In genomic region chr2:193409951-193410350, GRCh38 we compare ENCODE assay signal across 23 cellular contexts.
A peak's percentile ranks its signal among the peaks of the same experiment; 100 is the strongest.
DNase-seq lines count a peak whose midpoint lies in the region; TF ChIP-seq lines count a peak whose summit lies in the region.
"Had no signal": no experiment of that assay in that cellular context is flagged by ENCODE, and none has a peak within 500 bp of the region (broad histone marks: within the 10 kb centered on the region; RNA-seq: fewer than 3 reads in every experiment).

No MANE protein-coding gene starts in this region.

- H3K4me3 ChIP-seq in WERI-Rb-1 (ENCODE audit: low read depth, low read length) (no peak overlapping the region), fibroblast of pulmonary artery (replicated peaks; ENCODE audit: low read depth, low read length) (no peak overlapping the region), uterus (no peak overlapping the region), vagina (no peak overlapping the region)
- H3K4me3 ChIP-seq: HAP-1 had no signal

- H3K4me1 ChIP-seq in uterus (no peaks in the 10 kb centered on the region), vagina (no peaks in the 10 kb centered on the region)
- H3K4me1 ChIP-seq: HAP-1 had no signal

- no peaks in the 10 kb centered on the region for H3K9me3 ChIP-seq in WERI-Rb-1 (ENCODE audit: severe bottlenecking)
- H3K9me3 ChIP-seq in uterus, result no peaks in the 10 kb centered on the region
- H3K9me3 ChIP-seq in vagina, result no peaks in the 10 kb centered on the region
- H3K9me3 ChIP-seq: HAP-1, SK-N-SH had no signal

- H3K27ac ChIP-seq in WERI-Rb-1, result no peak overlapping the region; the same call in 1 of the 2 replicates
- H3K27ac ChIP-seq in uterus, result no peak overlapping the region
- no peak overlapping the region for H3K27ac ChIP-seq in vagina
- H3K27ac ChIP-seq: C4-2B had no signal

- TF ChIP-seq POLR2A in uterus (IDR thresholded peaks at IDR 0.05), result no peak
- no peak for TF ChIP-seq POLR2A in vagina (IDR thresholded peaks at IDR 0.05)

- peak; percentile 1 for DNase-seq in NCI-H226
- DNase-seq in WERI-Rb-1, result peak; percentile 49
- peak; percentile 4 for DNase-seq in fibroblast of pulmonary artery (ENCODE audit: low read depth)
- peak; percentile 72 for DNase-seq in renal cortical epithelial cell (ENCODE audit: low read depth)
- no peak for DNase-seq in uterus
- DNase-seq in vagina (ENCODE audit: extremely low spot score in 2 of 2), result no peak
- DNase-seq in A172 (ENCODE audit: low spot score), result no peak
- no peak for DNase-seq in activated effector memory CD4-positive, alpha-beta T cell treated with Interleukin-2 at 50 U/mL for 16 hours
- DNase-seq: CD8-positive, alpha-beta memory T cell; DMS153; NCI-H1048; NCI-H1417 treated with DMSO at 0.1 percent for 48 hours; NCI-H1694 treated with DMSO at 0.1 percent for 48 hours; NCI-H2081; NCI-H2227 treated with DMSO at 0.1 percent for 48 hours; NCI-H510A; NCI-H748 treated with DMSO at 0.1 percent for 48 hours; NK-92 treated with Interleukin-12 subunit alpha and Interleukin-12 subunit beta, amount 100 ng/mL, for 24 hours; PC-3; SK-N-SH; SW 1271 had no signal

- no peaks in the 10 kb centered on the region for H3K27me3 ChIP-seq in WERI-Rb-1 (ENCODE audit: insufficient read depth, low read depth, severe bottlenecking)
- no peaks in the 10 kb centered on the region for H3K27me3 ChIP-seq in uterus
- H3K27me3 ChIP-seq in vagina, result no peaks in the 10 kb centered on the region

- H3K36me3 ChIP-seq in WERI-Rb-1 (no peaks in the 10 kb centered on the region), uterus (no peaks in the 10 kb centered on the region), vagina (no peaks in the 10 kb centered on the region)
- H3K36me3 ChIP-seq: HAP-1 had no signal

- no peak for TF ChIP-seq CTCF in WERI-Rb-1 (IDR thresholded peaks at IDR 0.05; ENCODE audit: low read depth, low read length)
- no peak for TF ChIP-seq CTCF in fibroblast of pulmonary artery (IDR thresholded peaks at IDR 0.05; ENCODE audit: low read length, missing control alignments)
- no peak for TF ChIP-seq CTCF in uterus (IDR thresholded peaks at IDR 0.05)
- no peak for TF ChIP-seq CTCF in vagina (IDR thresholded peaks at IDR 0.05)

- intact Hi-C loops in uterus (cut with DNase I; ENCODE audit: low total_unique reads) (no loop called here), vagina (cut with DNase I) (no loop called here)

Comparison
In these comparisons a context has a peak if more than half of its experiments do, and no peak if none do; other contexts are left out.
1. DNase-seq: peak in NCI-H226 (single experiment), WERI-Rb-1 (single experiment), fibroblast of pulmonary artery (single experiment) and renal cortical epithelial cell (single experiment); none in uterus (0 of 2), vagina (0 of 2), A172 (single experiment) and activated effector memory CD4-positive, alpha-beta T cell treated with Interleukin-2 at 50 U/mL for 16 hours (single experiment).